ENCODE assay signal across 9 cellular contexts in the genomic region with DNA sequence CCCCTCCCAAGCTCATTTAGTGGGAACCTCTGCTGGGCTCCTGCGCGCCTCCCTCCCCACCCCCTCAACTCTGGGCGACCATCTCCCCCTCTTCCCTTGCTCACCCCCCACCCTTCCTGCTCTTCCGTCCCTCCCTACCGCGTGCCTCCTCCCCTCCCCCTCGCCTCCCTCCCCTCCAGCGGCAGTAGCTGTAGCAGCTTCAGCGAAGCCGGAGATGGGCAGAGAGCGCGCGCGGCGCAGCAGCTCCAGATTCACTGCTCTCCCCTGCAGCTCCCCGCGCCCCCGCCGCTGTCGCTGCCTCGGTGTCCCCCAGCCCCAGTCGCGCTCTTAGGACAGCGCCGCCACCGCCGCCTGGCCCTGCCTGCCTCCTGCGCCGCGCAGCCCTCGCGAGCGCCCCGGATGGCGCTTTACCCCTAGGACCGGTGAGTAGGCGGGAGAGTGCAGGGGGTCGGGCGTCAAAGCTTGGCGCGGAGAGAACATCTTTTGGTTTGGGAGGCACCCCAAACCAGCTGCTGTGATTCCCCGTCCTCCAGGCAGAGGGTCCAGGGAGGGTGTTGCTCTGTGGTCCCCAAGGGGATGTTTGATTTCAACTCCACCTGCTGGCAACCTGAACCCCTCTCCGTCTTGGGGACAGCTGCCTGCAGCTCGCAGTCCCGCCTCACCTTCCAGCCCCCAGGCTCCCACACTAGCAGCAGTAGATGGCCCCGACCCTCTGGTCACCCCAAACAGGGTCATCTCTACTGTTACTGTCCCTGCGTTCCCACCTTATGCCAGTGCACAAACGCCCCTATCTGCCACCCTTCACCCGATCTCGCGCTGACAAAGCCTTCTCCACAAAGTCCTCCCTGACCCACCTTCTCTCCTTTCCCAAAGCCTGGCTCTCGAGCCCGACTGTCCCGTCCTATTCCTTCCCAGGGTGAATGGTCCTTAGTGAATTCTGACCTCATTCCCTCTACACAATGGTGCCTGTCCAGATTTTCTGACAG.
DNase-seq lines count a peak whose midpoint lies in the region; FAIRE-seq and TF ChIP-seq lines count a peak whose summit lies in the region.
"Had no signal": no experiment of that assay in that cellular context is flagged by ENCODE, and none has a peak within 500 bp of the region (broad histone marks: within the 10 kb centered on the region; RNA-seq: fewer than 3 reads in every experiment).

A gene (plus strand): TSS at position 184 of the 986 bp plus-strand sequence. CDS start 187,182 bp downstream, outside the sequence.

- H3K27ac ChIP-seq in HEK293 (ENCODE audit: extremely low read depth, low read depth, low read length): no peak within 1 kb of the TSS

- CTCF ChIA-PET in HEK293 (lab: Yijun Ruan, JAX): no interaction called here

- no peaks in the 10 kb centered on the region for H3K4me1 ChIP-seq in HEK293 (ENCODE audit: control insufficient read depth, insufficient read depth, low read length)

- peak within 1 kb of the TSS; percentile 39 for H3K4me3 ChIP-seq in HEK293 (ENCODE audit: low read depth, low read length)

- H3K36me3 ChIP-seq in HEK293 (ENCODE audit: control insufficient read depth in 2 of 2, insufficient read depth in 1 of 2, low read length in 2 of 2): no peaks in the 10 kb centered on the region

- H3K9me3 ChIP-seq in HEK293 (ENCODE audit: control insufficient read depth, insufficient read depth, low read depth, low read length): no peaks in the 10 kb centered on the region

- POLR2A ChIA-PET in HEK293 (lab: Yijun Ruan, JAX): interaction anchor here (0.6 kb wide), 1 partner anchor 650 kb away, joined by 6 read pairs; no protein-coding TSS in a partner anchor

- no peak for TF ChIP-seq CTCF in HEK293 (tag by site-specific recombination; IDR thresholded peaks at IDR 0.05)

- intact Hi-C loops in posterior cingulate gyrus (cut with DNase I): loop anchor here (10.0 kb wide), 1 partner anchor 509 kb away; a partner anchor contains a TSS

- FAIRE-seq in HTR-8/SVneo (lab: Jason Lieb, UNC): no peak

- peak; percentile 69 for DNase-seq in NCI-H510A treated with DMSO at 0.1 percent for 48 hours (lab: John Stamatoyannopoulos, UW)
- peak; percentile 89 for DNase-seq in globus pallidus (ENCODE audit: low spot score)
- peak; percentile 81 to 97 (median 84) for DNase-seq in posterior cingulate gyrus
- no peak for DNase-seq in activated CD4-positive, alpha-beta T cell treated with anti-CD3 and anti-CD28 coated beads for 48 hours
- no peak for DNase-seq in HTR-8/SVneo (ENCODE audit: insufficient read length, low spot score)
- no peak for DNase-seq in HCEC 1CT
- DNase-seq in GDM1 (lab: John Stamatoyannopoulos, UW): no peak
- DNase-seq: stimulated activated CD4-positive, alpha-beta T cell treated with anti-CD3 and anti-CD28 coated beads, Interleukin-15, amount 100 ng/mL, for 24 hours had no signal

TF ChIP-seq in HEK293, 187 proteins besides CTCF, POLR2A, EP300 and RAD21:
- TF ChIP-seq KLF8 (tag by site-specific recombination; IDR thresholded peaks at IDR 0.05) (no peak), ZNF202 (tag by site-specific recombination; IDR thresholded peaks at IDR 0.05; ENCODE audit: borderline replicate concordance) (peak; percentile 13; the same call in 1 of the 2 replicates), ZNF548 (tag by site-specific recombination; IDR thresholded peaks at IDR 0.05) (no peak), ZNF354C (tag by site-specific recombination; IDR thresholded peaks at IDR 0.05; ENCODE audit: borderline replicate concordance, low read depth) (no peak), ZNF214 (tag by site-specific recombination; IDR thresholded peaks at IDR 0.05; ENCODE audit: borderline replicate concordance) (no peak)
- TF ChIP-seq, protein P1, sequence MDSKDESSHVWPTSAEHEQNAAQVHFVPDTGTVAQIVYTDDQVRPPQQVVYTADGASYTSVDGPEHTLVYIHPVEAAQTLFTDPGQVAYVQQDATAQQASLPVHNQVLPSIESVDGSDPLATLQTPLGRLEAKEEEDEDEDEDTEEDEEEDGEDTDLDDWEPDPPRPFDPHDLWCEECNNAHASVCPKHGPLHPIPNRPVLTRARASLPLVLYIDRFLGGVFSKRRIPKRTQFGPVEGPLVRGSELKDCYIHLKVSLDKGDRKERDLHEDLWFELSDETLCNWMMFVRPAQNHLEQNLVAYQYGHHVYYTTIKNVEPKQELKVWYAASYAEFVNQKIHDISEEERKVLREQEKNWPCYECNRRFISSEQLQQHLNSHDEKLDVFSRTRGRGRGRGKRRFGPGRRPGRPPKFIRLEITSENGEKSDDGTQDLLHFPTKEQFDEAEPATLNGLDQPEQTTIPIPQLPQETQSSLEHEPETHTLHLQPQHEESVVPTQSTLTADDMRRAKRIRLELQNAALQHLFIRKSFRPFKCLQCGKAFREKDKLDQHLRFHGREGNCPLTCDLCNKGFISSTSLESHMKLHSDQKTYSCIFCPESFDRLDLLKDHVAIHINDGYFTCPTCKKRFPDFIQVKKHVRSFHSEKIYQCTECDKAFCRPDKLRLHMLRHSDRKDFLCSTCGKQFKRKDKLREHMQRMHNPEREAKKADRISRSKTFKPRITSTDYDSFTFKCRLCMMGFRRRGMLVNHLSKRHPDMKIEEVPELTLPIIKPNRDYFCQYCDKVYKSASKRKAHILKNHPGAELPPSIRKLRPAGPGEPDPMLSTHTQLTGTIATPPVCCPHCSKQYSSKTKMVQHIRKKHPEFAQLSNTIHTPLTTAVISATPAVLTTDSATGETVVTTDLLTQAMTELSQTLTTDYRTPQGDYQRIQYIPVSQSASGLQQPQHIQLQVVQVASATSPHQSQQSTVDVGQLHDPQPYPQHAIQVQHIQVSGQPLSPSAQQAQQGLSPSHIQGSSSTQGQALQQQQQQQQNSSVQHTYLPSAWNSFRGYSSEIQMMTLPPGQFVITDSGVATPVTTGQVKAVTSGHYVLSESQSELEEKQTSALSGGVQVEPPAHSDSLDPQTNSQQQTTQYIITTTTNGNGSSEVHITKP (tag by site-specific recombination; IDR thresholded peaks at IDR 0.05): peak; percentile 83; the same call in 1 of the 2 replicates

Comparison
In these comparisons a context has a peak if more than half of its experiments do, and no peak if none do; other contexts are left out.
1. DNase-seq: peak in NCI-H510A treated with DMSO at 0.1 percent for 48 hours (single experiment), globus pallidus (single experiment) and posterior cingulate gyrus (10 of 10); none in activated CD4-positive, alpha-beta T cell treated with anti-CD3 and anti-CD28 coated beads for 48 hours (single experiment), HTR-8/SVneo (single experiment), HCEC 1CT (single experiment) and GDM1 (single experiment).